21 cellular contexts compared by ENCODE assay signal in the genomic region with DNA sequence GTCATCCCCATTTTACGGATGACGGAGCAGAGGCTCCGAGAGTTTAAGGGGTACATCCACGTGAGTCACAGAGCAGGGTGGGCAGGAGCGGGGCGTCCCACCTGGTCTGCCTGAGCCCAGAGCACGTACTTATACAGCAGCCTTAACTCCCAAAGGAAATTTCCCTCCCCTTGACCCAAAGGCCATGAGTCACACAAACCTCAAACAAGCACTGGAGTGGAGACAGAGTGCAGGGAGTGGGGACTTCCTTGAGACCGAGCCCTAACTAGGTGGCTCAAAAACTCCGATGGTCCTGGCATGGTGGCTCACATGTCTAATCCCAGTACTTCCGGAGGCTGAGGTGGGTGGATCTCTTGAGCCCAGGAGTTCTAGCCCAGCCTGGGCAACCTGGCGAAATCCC.
A peak's percentile ranks its signal among the peaks of the same experiment; 100 is the strongest.
DNase-seq lines count a peak whose midpoint lies in the region; ATAC-seq, FAIRE-seq and TF ChIP-seq lines count a peak whose summit lies in the region.
"Had no signal": no experiment of that assay in that cellular context is flagged by ENCODE, and none has a peak within 500 bp of the region (broad histone marks: within the 10 kb centered on the region; RNA-seq: fewer than 3 reads in every experiment).

No MANE protein-coding gene starts in this region.

- no peak for FAIRE-seq in A549 (lab: Jason Lieb, UNC)
- FAIRE-seq in RCC 7860 (lab: Jason Lieb, UNC) = peak; percentile 94
- FAIRE-seq: A204.1, G401.6 had no signal

- no peak for TF ChIP-seq EP300 in A549 (IDR thresholded peaks at IDR 0.05)

- H3K9me3 Mint-ChIP-seq in CD8-positive, alpha-beta memory T cell = peaks cover 0 to 2% (median 0%) of the 10 kb centered on the region in 5 donors
- H3K9me3 Mint-ChIP-seq: T-helper 1 cell treated with Interleukin-12 subunit alpha and Interleukin-12 subunit beta and Interleukin-4 antibody, amounts not matched to agents 30 μg/mL and 1 μg/mL, for 36 hours had no signal

- no peaks in the 10 kb centered on the region for H4K20me1 ChIP-seq in GM23248 (ENCODE audit: insufficient read depth)
- H4K20me1 ChIP-seq: BLaER1 treated with 17β-estradiol and CSF1 and Interleukin-3, amounts not matched to agents 10 nM and 100 nM had no signal

- H3K4me1 ChIP-seq in A549 = no peaks in the 10 kb centered on the region
- no peaks in the 10 kb centered on the region for H3K4me1 ChIP-seq in GM23248 (ENCODE audit: insufficient read depth)
- H3K4me1 ChIP-seq in CD8-positive, alpha-beta memory T cell (ENCODE audit: insufficient read depth, low read length) = no peaks in the 10 kb centered on the region

- in situ Hi-C loops in GM23248 (cut with MboI) = no loop called here

- TF ChIP-seq RAD21 in A549 (conservative IDR thresholded peaks at IDR 0.05 in 1 of 2, IDR thresholded peaks at IDR 0.05 in 1 of 2) = no peak

- H3K4me2 ChIP-seq in A549 (no peak overlapping the region; the same call in 2 of the 3 replicates), GM23248 (ENCODE audit: unreplicated experiment) (no peak overlapping the region)
- H3K4me2 ChIP-seq: BLaER1 treated with 17β-estradiol and CSF1 and Interleukin-3, amounts not matched to agents 10 nM and 100 nM had no signal

- H3K27me3 ChIP-seq in GM23248 (replicated peaks; ENCODE audit: insufficient read depth) = no peaks in the 10 kb centered on the region
- H3K27me3 ChIP-seq in CD8-positive, alpha-beta memory T cell (ENCODE audit: insufficient read depth, low read length, poor library complexity, severe bottlenecking) = no peaks in the 10 kb centered on the region
- H3K27me3 ChIP-seq: BLaER1 treated with 17β-estradiol and CSF1 and Interleukin-3, amounts not matched to agents 10 nM and 100 nM had no signal

- H3K27me3 Mint-ChIP-seq in CD8-positive, alpha-beta memory T cell = peaks cover 0 to 3% of the 10 kb centered on the region in 2 donors

- H3K9me2 ChIP-seq in GM23248 (ENCODE audit: insufficient read depth) = no peaks in the 10 kb centered on the region

- H3K79me2 ChIP-seq in GM23248 (ENCODE audit: insufficient read depth) = no peaks in the 10 kb centered on the region

- no peaks in the 10 kb centered on the region for H3K36me3 ChIP-seq in GM23248 (ENCODE audit: low read depth)
- H3K36me3 ChIP-seq in CD8-positive, alpha-beta memory T cell (ENCODE audit: insufficient read depth, low read length) = no peaks in the 10 kb centered on the region
- H3K36me3 ChIP-seq: BLaER1 treated with 17β-estradiol and CSF1 and Interleukin-3, amounts not matched to agents 10 nM and 100 nM had no signal

- WGBS in A549 (ENCODE audit: missing lambda C conversion rate) = 54% methylated on average over 5 of the region's 11 CpGs
- 56 to 59% methylated on average over 11 of the region's 11 CpGs for WGBS in GM23248 (ENCODE audit: low coverage in 1 of 2, low lambda C conversion rate in 2 of 2, missing lambda C conversion rate in 2 of 2), 2 experiments

- no peak overlapping the region for H3K27ac Mint-ChIP-seq in CD8-positive, alpha-beta memory T cell
- H3K27ac Mint-ChIP-seq: CD8-positive, alpha-beta T cell; T-helper 1 cell treated with Interleukin-12 subunit alpha and Interleukin-12 subunit beta and Interleukin-4 antibody, amounts not matched to agents 30 μg/mL and 1 μg/mL, for 36 hours had no signal

- H3K4me3 ChIP-seq in A549 (no peak overlapping the region), GM23248 (no peak overlapping the region)
- no peak overlapping the region for H3K4me3 ChIP-seq in CD8-positive, alpha-beta memory T cell (ENCODE audit: low read length)
- H3K4me3 ChIP-seq: BLaER1 treated with 17β-estradiol and CSF1 and Interleukin-3, amounts not matched to agents 10 nM and 100 nM had no signal

- no peak overlapping the region for H3K4me3 Mint-ChIP-seq in CD8-positive, alpha-beta memory T cell
- H3K4me3 Mint-ChIP-seq: CD8-positive, alpha-beta T cell; T-helper 1 cell treated with Interleukin-12 subunit alpha and Interleukin-12 subunit beta and Interleukin-4 antibody, amounts not matched to agents 30 μg/mL and 1 μg/mL, for 36 hours had no signal

- POLR2A ChIA-PET in A549 (lab: Yijun Ruan, JAX) = no interaction called here
- POLR2A ChIA-PET in CD8-positive, alpha-beta memory T cell (lab: Charles Lee) = no interaction called here

- H3F3A ChIP-seq in GM23248 (ENCODE audit: insufficient read depth) = no peaks in the 10 kb centered on the region

- no peaks in the 10 kb centered on the region for H3K9me3 ChIP-seq in A549
- H3K9me3 ChIP-seq in GM23248 (ENCODE audit: low read depth) = no peaks in the 10 kb centered on the region
- H3K9me3 ChIP-seq in CD8-positive, alpha-beta memory T cell (ENCODE audit: low read length) = no peaks in the 10 kb centered on the region
- H3K9me3 ChIP-seq: BLaER1 treated with 17β-estradiol and CSF1 and Interleukin-3, amounts not matched to agents 10 nM and 100 nM had no signal

- H3K4me1 Mint-ChIP-seq in CD8-positive, alpha-beta memory T cell = no peaks in the 10 kb centered on the region

- CTCF ChIA-PET in A549 (lab: Yijun Ruan, JAX) = no interaction called here
- CTCF ChIA-PET in CD8-positive, alpha-beta memory T cell (lab: Charles Lee) = no interaction called here

- DNase-seq in A549 (ENCODE audit: low read depth in 1 of 2, low spot score in 1 of 2) = no peak
- DNase-seq in HK-2 (ENCODE audit: unreplicated experiment) = peak; percentile 36
- DNase-seq in RCC 7860 (ENCODE audit: low spot score) = peak; percentile 92
- DNase-seq in kidney glomerular epithelial cell (lab: John Stamatoyannopoulos, UW) = peak; percentile 17
- DNase-seq in GM23248 = no peak
- no peak for DNase-seq in CD8-positive, alpha-beta memory T cell
- DNase-seq: CD8-positive, alpha-beta T cell; DND-41; GOT3; MM.1S; NCI-H1092; NCI-H146; NCI-H2029 treated with DMSO at 0.1 percent for 48 hours; NCI-H2171; NCI-H748 treated with DMSO at 0.1 percent for 48 hours had no signal

- peak; percentile 54 to 69; a peak in 4 of 6 replicates for ATAC-seq in A549
- no peak for ATAC-seq in HG02571 (IDR thresholded peaks at IDR 0.05; ENCODE audit: unreplicated experiment)
- no peak for ATAC-seq in HG02759 (IDR thresholded peaks at IDR 0.05; ENCODE audit: unreplicated experiment)
- ATAC-seq: CD8-positive, alpha-beta T cell had no signal

- TF ChIP-seq CTCF in A549 (IDR thresholded peaks at IDR 0.05) = no peak

- no peak overlapping the region for H2AFZ ChIP-seq in GM23248

- no peak overlapping the region for H3K27ac ChIP-seq in A549
- no peak overlapping the region for H3K27ac ChIP-seq in GM23248
- no peak overlapping the region for H3K27ac ChIP-seq in CD8-positive, alpha-beta memory T cell (ENCODE audit: low read depth, low read length)
- H3K27ac ChIP-seq: BLaER1 treated with 17β-estradiol and CSF1 and Interleukin-3, amounts not matched to agents 10 nM and 100 nM had no signal

- no peak overlapping the region for H3K9ac ChIP-seq in GM23248
- H3K9ac ChIP-seq: BLaER1 treated with 17β-estradiol and CSF1 and Interleukin-3, amounts not matched to agents 10 nM and 100 nM had no signal

- no peak for TF ChIP-seq POLR2A in A549 (IDR thresholded peaks at IDR 0.05; ENCODE audit: low read length)

- H3K36me3 Mint-ChIP-seq in CD8-positive, alpha-beta memory T cell = no peaks in the 10 kb centered on the region
- H3K36me3 Mint-ChIP-seq: CD8-positive, alpha-beta T cell had no signal

TF ChIP-seq in A549, 52 proteins besides CTCF, POLR2A, EP300 and RAD21:
- TF ChIP-seq, protein P1, sequence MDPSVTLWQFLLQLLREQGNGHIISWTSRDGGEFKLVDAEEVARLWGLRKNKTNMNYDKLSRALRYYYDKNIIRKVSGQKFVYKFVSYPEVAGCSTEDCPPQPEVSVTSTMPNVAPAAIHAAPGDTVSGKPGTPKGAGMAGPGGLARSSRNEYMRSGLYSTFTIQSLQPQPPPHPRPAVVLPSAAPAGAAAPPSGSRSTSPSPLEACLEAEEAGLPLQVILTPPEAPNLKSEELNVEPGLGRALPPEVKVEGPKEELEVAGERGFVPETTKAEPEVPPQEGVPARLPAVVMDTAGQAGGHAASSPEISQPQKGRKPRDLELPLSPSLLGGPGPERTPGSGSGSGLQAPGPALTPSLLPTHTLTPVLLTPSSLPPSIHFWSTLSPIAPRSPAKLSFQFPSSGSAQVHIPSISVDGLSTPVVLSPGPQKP (IDR thresholded peaks at IDR 0.05; ENCODE audit: low read depth, low read length) = no peak
- no peak for TF ChIP-seq HOXB13 (CRISPR knock-in tag; IDR thresholded peaks at IDR 0.05; ENCODE audit: low read depth)
- TF ChIP-seq, protein P2, sequence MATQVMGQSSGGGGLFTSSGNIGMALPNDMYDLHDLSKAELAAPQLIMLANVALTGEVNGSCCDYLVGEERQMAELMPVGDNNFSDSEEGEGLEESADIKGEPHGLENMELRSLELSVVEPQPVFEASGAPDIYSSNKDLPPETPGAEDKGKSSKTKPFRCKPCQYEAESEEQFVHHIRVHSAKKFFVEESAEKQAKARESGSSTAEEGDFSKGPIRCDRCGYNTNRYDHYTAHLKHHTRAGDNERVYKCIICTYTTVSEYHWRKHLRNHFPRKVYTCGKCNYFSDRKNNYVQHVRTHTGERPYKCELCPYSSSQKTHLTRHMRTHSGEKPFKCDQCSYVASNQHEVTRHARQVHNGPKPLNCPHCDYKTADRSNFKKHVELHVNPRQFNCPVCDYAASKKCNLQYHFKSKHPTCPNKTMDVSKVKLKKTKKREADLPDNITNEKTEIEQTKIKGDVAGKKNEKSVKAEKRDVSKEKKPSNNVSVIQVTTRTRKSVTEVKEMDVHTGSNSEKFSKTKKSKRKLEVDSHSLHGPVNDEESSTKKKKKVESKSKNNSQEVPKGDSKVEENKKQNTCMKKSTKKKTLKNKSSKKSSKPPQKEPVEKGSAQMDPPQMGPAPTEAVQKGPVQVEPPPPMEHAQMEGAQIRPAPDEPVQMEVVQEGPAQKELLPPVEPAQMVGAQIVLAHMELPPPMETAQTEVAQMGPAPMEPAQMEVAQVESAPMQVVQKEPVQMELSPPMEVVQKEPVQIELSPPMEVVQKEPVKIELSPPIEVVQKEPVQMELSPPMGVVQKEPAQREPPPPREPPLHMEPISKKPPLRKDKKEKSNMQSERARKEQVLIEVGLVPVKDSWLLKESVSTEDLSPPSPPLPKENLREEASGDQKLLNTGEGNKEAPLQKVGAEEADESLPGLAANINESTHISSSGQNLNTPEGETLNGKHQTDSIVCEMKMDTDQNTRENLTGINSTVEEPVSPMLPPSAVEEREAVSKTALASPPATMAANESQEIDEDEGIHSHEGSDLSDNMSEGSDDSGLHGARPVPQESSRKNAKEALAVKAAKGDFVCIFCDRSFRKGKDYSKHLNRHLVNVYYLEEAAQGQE (IDR thresholded peaks at IDR 0.05) = no peak
- TF ChIP-seq, protein P3, sequence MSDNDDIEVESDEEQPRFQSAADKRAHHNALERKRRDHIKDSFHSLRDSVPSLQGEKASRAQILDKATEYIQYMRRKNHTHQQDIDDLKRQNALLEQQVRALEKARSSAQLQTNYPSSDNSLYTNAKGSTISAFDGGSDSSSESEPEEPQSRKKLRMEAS (IDR thresholded peaks at IDR 0.05) = no peak

Comparison
In these comparisons a context has a peak if more than half of its experiments do, and no peak if none do; other contexts are left out.
1. ATAC-seq: peak in A549 (2 of 2); none in HG02571 (single experiment) and HG02759 (single experiment).
2. DNase-seq: peak in HK-2 (single experiment), RCC 7860 (single experiment) and kidney glomerular epithelial cell (single experiment); none in A549 (0 of 2), GM23248 (single experiment) and CD8-positive, alpha-beta memory T cell (0 of 5).